ENCODE assay signal across 8 cellular contexts in genomic region chr5:129125819-129126218, GRCh38.
DNase-seq lines count a peak whose midpoint lies in the region; ATAC-seq and TF ChIP-seq lines count a peak whose summit lies in the region.

No MANE protein-coding gene starts in this region.

- TF ChIP-seq CTCF in nephron progenitor cell (IDR thresholded peaks at IDR 0.05), result no peak

- no peak overlapping the region for H3K27ac Mint-ChIP-seq in activated naive CD8-positive, alpha-beta T cell
- H3K27ac Mint-ChIP-seq in nephron progenitor cell, result no peak overlapping the region

- no peaks in the 10 kb centered on the region for H3K27me3 Mint-ChIP-seq in activated naive CD8-positive, alpha-beta T cell
- H3K27me3 Mint-ChIP-seq in nephron progenitor cell (ENCODE audit: low read depth, poor library complexity), result no peaks in the 10 kb centered on the region

- H3K9me3 Mint-ChIP-seq in activated naive CD8-positive, alpha-beta T cell (ENCODE audit: low read depth), result no peaks in the 10 kb centered on the region
- no peaks in the 10 kb centered on the region for H3K9me3 Mint-ChIP-seq in nephron progenitor cell

- peaks cover 14% of the 10 kb centered on the region for H3K4me1 Mint-ChIP-seq in activated naive CD8-positive, alpha-beta T cell (ENCODE audit: low read depth)
- no peaks in the 10 kb centered on the region for H3K4me1 Mint-ChIP-seq in nephron progenitor cell

- no peaks in the 10 kb centered on the region for H3K36me3 Mint-ChIP-seq in activated naive CD8-positive, alpha-beta T cell
- no peaks in the 10 kb centered on the region for H3K36me3 Mint-ChIP-seq in nephron progenitor cell (ENCODE audit: low read depth)

- ATAC-seq in GM19397 (IDR thresholded peaks at IDR 0.05; ENCODE audit: unreplicated experiment) (peak; percentile 75), HG03135 (IDR thresholded peaks at IDR 0.05; ENCODE audit: unreplicated experiment) (peak; percentile 83)

- peak overlapping the region; percentile 11 for H3K4me3 Mint-ChIP-seq in activated naive CD8-positive, alpha-beta T cell
- H3K4me3 Mint-ChIP-seq in nephron progenitor cell, result no peak overlapping the region

- DNase-seq in ELR (ENCODE audit: low read depth) (peak; percentile 3), COLO668 (lab: John Stamatoyannopoulos, UW; ENCODE audit: unreplicated experiment) (no peak), NCI-H748 treated with DMSO at 0.1 percent for 48 hours (lab: John Stamatoyannopoulos, UW) (no peak), nephron progenitor cell (no peak), NCI-H2029 treated with DMSO at 0.1 percent for 48 hours (lab: John Stamatoyannopoulos, UW) (no peak)
